ENCODE assay signal across 15 cellular contexts in genomic region chr5:103262422-103262871, GRCh38. TPM values are rescaled to one million over a fixed set of nuclear protein-coding genes. Genes with fewer than 3 reads are reported as not detected.
DNase-seq lines count a peak whose midpoint lies in the region; ATAC-seq, FAIRE-seq and TF ChIP-seq lines count a peak whose summit lies in the region.
"Had no signal": no experiment of that assay in that cellular context is flagged by ENCODE, and none has a peak within 500 bp of the region (broad histone marks: within the 10 kb centered on the region; RNA-seq: fewer than 3 reads in every experiment).

No MANE protein-coding gene starts in this region.

- H3K4me1 Mint-ChIP-seq in WTC11 = peaks cover 54% of the 10 kb centered on the region
- peaks cover 28% of the 10 kb centered on the region for H3K4me1 Mint-ChIP-seq in osteocyte (ENCODE audit: unreplicated experiment)

- peaks cover 75% of the 10 kb centered on the region for H3K79me2 ChIP-seq in hepatocyte

- CTCF ChIA-PET in A549 (lab: Yijun Ruan, JAX) (interaction anchor here (1.1 to 1.3 kb wide), 2 partner anchors 12 to 38 kb away, joined by 3 read pairs; no protein-coding TSS in a partner anchor), WTC11 (lab: Charles Lee) (interaction anchor here (1.5 kb wide), 1 partner anchor 38 kb away, joined by 5 read pairs; no protein-coding TSS in a partner anchor)

- TF ChIP-seq RAD21 in A549 (conservative IDR thresholded peaks at IDR 0.05 in 1 of 2, IDR thresholded peaks at IDR 0.05 in 1 of 2) = no peak

- H3K4me3 ChIP-seq in A549 (peak overlapping the region; percentile 14; the same call in 1 of the 3 replicates), hepatocyte (no peak overlapping the region)
- H3K4me3 ChIP-seq: transverse colon had no signal

- no peaks in the 10 kb centered on the region for H3K9me2 ChIP-seq in hepatocyte (replicated peaks; ENCODE audit: insufficient read depth)

- H3K27ac ChIP-seq in A549 = peak overlapping the region; percentile 32 to 61
- H3K27ac ChIP-seq in hepatocyte = peak overlapping the region; percentile 35
- H3K27ac ChIP-seq: C4-2B had no signal

- FAIRE-seq in A549 (lab: Jason Lieb, UNC) = no peak
- FAIRE-seq: endometrium had no signal

- 3% methylated on average over 1 of the region's 1 CpG for WGBS in A549 (ENCODE audit: missing lambda C conversion rate)
- 48% methylated on average over 1 of the region's 1 CpG for WGBS in hepatocyte (ENCODE audit: low lambda C conversion rate, missing lambda C conversion rate)

- POLR2A ChIA-PET in A549 (lab: Yijun Ruan, JAX) = no interaction called here
- POLR2A ChIA-PET in WTC11 (lab: Charles Lee) = interaction anchor here (0.5 kb wide), 1 partner anchor 14 kb away, joined by 3 read pairs; no protein-coding TSS in a partner anchor

- TF ChIP-seq CTCF in A549 (IDR thresholded peaks at IDR 0.05) (no peak), WTC11 (IDR thresholded peaks at IDR 0.05) (no peak), hepatocyte (IDR thresholded peaks at IDR 0.05; ENCODE audit: poor library complexity) (no peak), osteocyte (IDR thresholded peaks at IDR 0.05) (no peak)

- H3K4me2 ChIP-seq in A549 (peak overlapping the region; percentile 77), hepatocyte (peak overlapping the region; percentile 86)

- H3K9me3 Mint-ChIP-seq in WTC11 (no peaks in the 10 kb centered on the region), osteocyte (ENCODE audit: unreplicated experiment) (no peaks in the 10 kb centered on the region)

- H3K27ac Mint-ChIP-seq in WTC11 (0 out of 2 replicates have a peak overlapping the region, but pooled peaks have one; percentile 7), osteocyte (ENCODE audit: unreplicated experiment) (no peak overlapping the region)

- H3K9me3 ChIP-seq in A549 (no peaks in the 10 kb centered on the region), hepatocyte (ENCODE audit: low read depth) (no peaks in the 10 kb centered on the region)
- H3K9me3 ChIP-seq: transverse colon had no signal

- H3K4me3 Mint-ChIP-seq in WTC11 = no peak overlapping the region
- no peak overlapping the region for H3K4me3 Mint-ChIP-seq in osteocyte (ENCODE audit: unreplicated experiment)

- no peaks in the 10 kb centered on the region; the same call in 1 of the 2 replicates for H3K36me3 Mint-ChIP-seq in WTC11
- peaks cover 3% of the 10 kb centered on the region for H3K36me3 Mint-ChIP-seq in osteocyte (ENCODE audit: unreplicated experiment)

- ATAC-seq in A549 = no peak
- no peak for ATAC-seq in WTC11
- no peak for ATAC-seq in HG03469 (IDR thresholded peaks at IDR 0.05; ENCODE audit: unreplicated experiment)
- no peak for ATAC-seq in GM21423 (IDR thresholded peaks at IDR 0.05; ENCODE audit: unreplicated experiment)

- H2AFZ ChIP-seq in hepatocyte = no peak overlapping the region

- TF ChIP-seq POLR2A in A549 (IDR thresholded peaks at IDR 0.05; ENCODE audit: low read length) = no peak

- DNase-seq in A549 (ENCODE audit: low read depth in 1 of 2, low spot score in 1 of 2) (peak in 1 of 2 experiments; percentile 24), GM04504 (ENCODE audit: low read depth) (peak; percentile 31), WTC11 (ENCODE audit: low spot score) (no peak), hepatocyte (ENCODE audit: low spot score) (peak; percentile 11), osteocyte (ENCODE audit: extremely low spot score, unreplicated experiment) (no peak), NCI-H1048 (lab: John Stamatoyannopoulos, UW) (no peak)
- DNase-seq: activated CD8-positive, alpha-beta memory T cell treated with anti-CD3 and anti-CD28 coated beads, Interleukin-2, amount 50 U/mL, for 4 hours; amygdala; KG1; RPMI8226; transverse colon had no signal

- no peaks in the 10 kb centered on the region for H3K36me3 ChIP-seq in hepatocyte (replicated peaks; ENCODE audit: insufficient read depth, low read depth)

- H3K27me3 Mint-ChIP-seq in WTC11 (ENCODE audit: low read depth) (no peaks in the 10 kb centered on the region), osteocyte (ENCODE audit: unreplicated experiment) (no peaks in the 10 kb centered on the region)

- TF ChIP-seq EP300 in A549 (IDR thresholded peaks at IDR 0.05) = no peak

- H3K27me3 ChIP-seq in hepatocyte = no peaks in the 10 kb centered on the region
- H3K27me3 ChIP-seq: transverse colon had no signal

- peaks cover 63% of the 10 kb centered on the region for H3K4me1 ChIP-seq in A549
- peaks cover 17% of the 10 kb centered on the region for H3K4me1 ChIP-seq in hepatocyte (ENCODE audit: insufficient read depth)

- peaks cover 22% of the 10 kb centered on the region for H4K20me1 ChIP-seq in hepatocyte (ENCODE audit: insufficient read depth, poor library complexity, severe bottlenecking)

TF ChIP-seq in A549, 52 proteins besides CTCF, POLR2A, EP300 and RAD21:
- no peak for TF ChIP-seq CEBPB (IDR thresholded peaks at IDR 0.05)
- peak; percentile 34 for TF ChIP-seq MAFK (IDR thresholded peaks at IDR 0.05; ENCODE audit: partially characterized antibody)
- TF ChIP-seq FOSL2 (IDR thresholded peaks at IDR 0.05) = no peak
- peak; percentile 28; the same call in 1 of the 2 replicates for TF ChIP-seq FOSL2 (CRISPR knock-in tag; IDR thresholded peaks at IDR 0.05)

TF ChIP-seq in WTC11, 78 proteins besides CTCF, POLR2A, EP300 and RAD21:
- no peak for TF ChIP-seq NR3C1 (CRISPR knock-in tag; conservative IDR thresholded peaks at IDR 0.05; ENCODE audit: low read depth)
- TF ChIP-seq E2F1 (CRISPR knock-in tag; IDR thresholded peaks at IDR 0.05) = no peak
- no peak for TF ChIP-seq SMAD3 (CRISPR knock-in tag; IDR thresholded peaks at IDR 0.05; ENCODE audit: borderline replicate concordance)
- TF ChIP-seq TCF7 (CRISPR knock-in tag; IDR thresholded peaks at IDR 0.05; ENCODE audit: low read depth) = no peak
- TF ChIP-seq JAZF1 (CRISPR knock-in tag; IDR thresholded peaks at IDR 0.05) = no peak
- TF ChIP-seq HMGA2 (CRISPR knock-in tag; IDR thresholded peaks at IDR 0.05) = no peak
- TF ChIP-seq ZNF281 (CRISPR knock-in tag; IDR thresholded peaks at IDR 0.05) = no peak
TF ChIP-seq in WTC11: peak in this region for 0.

RNA-seq across cellular contexts. Expression of gene MACIR, which starts 3.9 kb away (rescaled TPM):
- 35.3 and 38.8 TPM in 2 replicates for polyA plus RNA-seq in A549 (2011; rRNA removed)
- polyA plus RNA-seq in A549 (2012; cell fraction: cytosol; rRNA removed) = 16.1 and 17.5 TPM in 2 replicates
- polyA plus RNA-seq in A549 (2012; cell fraction: nucleus; rRNA removed) = 13.0 and 18.4 TPM in 2 replicates
- polyA plus RNA-seq in A549 (2017; fragmentation: RNase III; extraction: RNeasy Plus Mini Kit Qiagen cat#74134 plus additional on column Dnase treatment) = 17.7 to 21.5 TPM (median 20.1 TPM) in 3 replicates
- polyA minus RNA-seq in A549 (2011; rRNA and poly(A)+ RNA removed) = 24.8 and 27.3 TPM in 2 replicates
- total RNA-seq in WTC11 (2021) = 12.4 to 13.8 TPM (median 13.1 TPM) in 3 replicates
- total RNA-seq in hepatocyte = 25.5 and 26.4 TPM in 2 replicates
- polyA plus RNA-seq in hepatocyte = 16.0 and 16.5 TPM in 2 replicates
- 7.7 and 8.4 TPM in 2 replicates for total RNA-seq in osteocyte

Comparison
In these comparisons a context has a peak if more than half of its experiments do, and no peak if none do; other contexts are left out.
1. DNase-seq: peak in GM04504 (single experiment) and hepatocyte (single experiment); none in WTC11 (single experiment), osteocyte (single experiment) and NCI-H1048 (single experiment).